Comparison of ENCODE assay signal across 5 cellular contexts in genomic region chr5:127676951-127677350, GRCh38.
DNase-seq lines count a peak whose midpoint lies in the region; TF ChIP-seq lines count a peak whose summit lies in the region.
"Not testable (repeated sequence)": the region's sequence is repeated elsewhere in the genome, so short reads cannot be mapped to it uniquely, and the experiment has no call there.

No MANE protein-coding gene starts in this region.

- H3K9me3 ChIP-seq in HEK293 (ENCODE audit: control insufficient read depth, insufficient read depth, low read depth, low read length), result not testable (repeated sequence)

- not testable (repeated sequence) for TF ChIP-seq CTCF in HEK293 (tag by site-specific recombination; IDR thresholded peaks at IDR 0.05)

- DNase-seq in NCI-H524 (lab: John Stamatoyannopoulos, UW) (peak; percentile 36 to 74), NCI-H524 treated with DMSO at 0.1 percent for 48 hours (lab: John Stamatoyannopoulos, UW) (peak; percentile 11), NCI-H82 (lab: John Stamatoyannopoulos, UW) (peak; percentile 74), NCI-H82 treated with DMSO at 0.1 percent for 48 hours (lab: John Stamatoyannopoulos, UW; ENCODE audit: unreplicated experiment) (peak; percentile 8)

- H3K36me3 ChIP-seq in HEK293 (ENCODE audit: control insufficient read depth in 2 of 2, insufficient read depth in 1 of 2, low read length in 2 of 2), result not testable (repeated sequence)

- not testable (repeated sequence) for H3K4me1 ChIP-seq in HEK293 (ENCODE audit: control insufficient read depth, insufficient read depth, low read length)

- CTCF ChIA-PET in HEK293 (lab: Yijun Ruan, JAX), result interaction anchor here (0.7 kb wide), 1 partner anchor 14 kb away, joined by 3 read pairs; no protein-coding TSS in a partner anchor

- POLR2A ChIA-PET in HEK293 (lab: Yijun Ruan, JAX), result not testable (repeated sequence)

- H3K4me3 ChIP-seq in HEK293 (ENCODE audit: low read depth, low read length), result not testable (repeated sequence)

- H3K27ac ChIP-seq in HEK293 (ENCODE audit: extremely low read depth, low read depth, low read length), result not testable (repeated sequence)

TF ChIP-seq in HEK293, 187 proteins besides CTCF, POLR2A, EP300 and RAD21:
- TF ChIP-seq ZNF157 (tag by site-specific recombination; IDR thresholded peaks at IDR 0.05), result peak; percentile 94

Comparison
In these comparisons a context has a peak if more than half of its experiments do, and no peak if none do; other contexts are left out.
1. DNase-seq: peak in every context shown above with its lines; median percentile 74 in NCI-H82; 55 in NCI-H524; 11 in NCI-H524 treated with DMSO at 0.1 percent for 48 hours; 8 in NCI-H82 treated with DMSO at 0.1 percent for 48 hours.